1 cellular context compared by ENCODE assay signal in the genomic region with DNA sequence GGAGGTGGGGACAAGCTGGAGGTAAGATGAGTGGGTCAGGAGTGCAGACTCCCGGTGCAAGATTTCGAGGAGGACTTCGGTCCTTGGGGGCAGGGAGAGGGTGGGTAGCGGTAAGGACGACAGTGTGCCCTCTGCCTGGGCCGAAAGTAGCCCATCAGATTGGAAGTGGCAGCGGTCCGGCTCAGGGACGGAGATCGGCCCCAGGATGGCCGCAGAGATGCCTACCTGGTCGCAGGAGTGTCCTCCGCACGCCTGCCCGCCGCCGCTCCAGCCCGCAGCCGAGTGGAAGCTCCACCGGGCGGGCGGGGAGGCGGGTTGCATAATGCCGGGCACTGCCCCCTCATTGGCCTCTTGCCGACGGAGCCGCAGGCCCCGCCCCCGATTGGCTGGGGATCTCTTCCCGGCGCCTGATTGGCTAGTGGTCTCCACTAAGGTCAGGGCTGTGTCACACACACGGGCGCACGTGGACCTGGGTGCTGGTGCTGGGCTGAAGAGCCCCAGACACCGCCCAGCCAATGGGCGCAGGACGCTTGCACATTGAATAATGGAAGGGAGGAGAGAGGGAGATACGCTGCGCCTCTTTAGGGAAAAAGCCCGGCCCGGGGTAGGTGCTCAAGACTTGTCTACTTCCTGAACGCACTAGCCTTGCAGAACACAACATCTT.
TF ChIP-seq lines count a peak whose summit lies in the region.

A gene with protein sequence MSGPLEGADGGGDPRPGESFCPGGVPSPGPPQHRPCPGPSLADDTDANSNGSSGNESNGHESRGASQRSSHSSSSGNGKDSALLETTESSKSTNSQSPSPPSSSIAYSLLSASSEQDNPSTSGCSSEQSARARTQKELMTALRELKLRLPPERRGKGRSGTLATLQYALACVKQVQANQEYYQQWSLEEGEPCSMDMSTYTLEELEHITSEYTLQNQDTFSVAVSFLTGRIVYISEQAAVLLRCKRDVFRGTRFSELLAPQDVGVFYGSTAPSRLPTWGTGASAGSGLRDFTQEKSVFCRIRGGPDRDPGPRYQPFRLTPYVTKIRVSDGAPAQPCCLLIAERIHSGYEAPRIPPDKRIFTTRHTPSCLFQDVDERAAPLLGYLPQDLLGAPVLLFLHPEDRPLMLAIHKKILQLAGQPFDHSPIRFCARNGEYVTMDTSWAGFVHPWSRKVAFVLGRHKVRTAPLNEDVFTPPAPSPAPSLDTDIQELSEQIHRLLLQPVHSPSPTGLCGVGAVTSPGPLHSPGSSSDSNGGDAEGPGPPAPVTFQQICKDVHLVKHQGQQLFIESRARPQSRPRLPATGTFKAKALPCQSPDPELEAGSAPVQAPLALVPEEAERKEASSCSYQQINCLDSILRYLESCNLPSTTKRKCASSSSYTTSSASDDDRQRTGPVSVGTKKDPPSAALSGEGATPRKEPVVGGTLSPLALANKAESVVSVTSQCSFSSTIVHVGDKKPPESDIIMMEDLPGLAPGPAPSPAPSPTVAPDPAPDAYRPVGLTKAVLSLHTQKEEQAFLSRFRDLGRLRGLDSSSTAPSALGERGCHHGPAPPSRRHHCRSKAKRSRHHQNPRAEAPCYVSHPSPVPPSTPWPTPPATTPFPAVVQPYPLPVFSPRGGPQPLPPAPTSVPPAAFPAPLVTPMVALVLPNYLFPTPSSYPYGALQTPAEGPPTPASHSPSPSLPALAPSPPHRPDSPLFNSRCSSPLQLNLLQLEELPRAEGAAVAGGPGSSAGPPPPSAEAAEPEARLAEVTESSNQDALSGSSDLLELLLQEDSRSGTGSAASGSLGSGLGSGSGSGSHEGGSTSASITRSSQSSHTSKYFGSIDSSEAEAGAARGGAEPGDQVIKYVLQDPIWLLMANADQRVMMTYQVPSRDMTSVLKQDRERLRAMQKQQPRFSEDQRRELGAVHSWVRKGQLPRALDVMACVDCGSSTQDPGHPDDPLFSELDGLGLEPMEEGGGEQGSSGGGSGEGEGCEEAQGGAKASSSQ (N-terminal part only) (minus strand): TSS at position 293 of the 664 bp plus-strand sequence. CDS start 1,698 bp downstream, outside the sequence.

TF ChIP-seq in HepG2, 621 proteins besides CTCF, POLR2A, EP300 and RAD21 (continued from another document and continues in another):
- TF ChIP-seq, protein P1, sequence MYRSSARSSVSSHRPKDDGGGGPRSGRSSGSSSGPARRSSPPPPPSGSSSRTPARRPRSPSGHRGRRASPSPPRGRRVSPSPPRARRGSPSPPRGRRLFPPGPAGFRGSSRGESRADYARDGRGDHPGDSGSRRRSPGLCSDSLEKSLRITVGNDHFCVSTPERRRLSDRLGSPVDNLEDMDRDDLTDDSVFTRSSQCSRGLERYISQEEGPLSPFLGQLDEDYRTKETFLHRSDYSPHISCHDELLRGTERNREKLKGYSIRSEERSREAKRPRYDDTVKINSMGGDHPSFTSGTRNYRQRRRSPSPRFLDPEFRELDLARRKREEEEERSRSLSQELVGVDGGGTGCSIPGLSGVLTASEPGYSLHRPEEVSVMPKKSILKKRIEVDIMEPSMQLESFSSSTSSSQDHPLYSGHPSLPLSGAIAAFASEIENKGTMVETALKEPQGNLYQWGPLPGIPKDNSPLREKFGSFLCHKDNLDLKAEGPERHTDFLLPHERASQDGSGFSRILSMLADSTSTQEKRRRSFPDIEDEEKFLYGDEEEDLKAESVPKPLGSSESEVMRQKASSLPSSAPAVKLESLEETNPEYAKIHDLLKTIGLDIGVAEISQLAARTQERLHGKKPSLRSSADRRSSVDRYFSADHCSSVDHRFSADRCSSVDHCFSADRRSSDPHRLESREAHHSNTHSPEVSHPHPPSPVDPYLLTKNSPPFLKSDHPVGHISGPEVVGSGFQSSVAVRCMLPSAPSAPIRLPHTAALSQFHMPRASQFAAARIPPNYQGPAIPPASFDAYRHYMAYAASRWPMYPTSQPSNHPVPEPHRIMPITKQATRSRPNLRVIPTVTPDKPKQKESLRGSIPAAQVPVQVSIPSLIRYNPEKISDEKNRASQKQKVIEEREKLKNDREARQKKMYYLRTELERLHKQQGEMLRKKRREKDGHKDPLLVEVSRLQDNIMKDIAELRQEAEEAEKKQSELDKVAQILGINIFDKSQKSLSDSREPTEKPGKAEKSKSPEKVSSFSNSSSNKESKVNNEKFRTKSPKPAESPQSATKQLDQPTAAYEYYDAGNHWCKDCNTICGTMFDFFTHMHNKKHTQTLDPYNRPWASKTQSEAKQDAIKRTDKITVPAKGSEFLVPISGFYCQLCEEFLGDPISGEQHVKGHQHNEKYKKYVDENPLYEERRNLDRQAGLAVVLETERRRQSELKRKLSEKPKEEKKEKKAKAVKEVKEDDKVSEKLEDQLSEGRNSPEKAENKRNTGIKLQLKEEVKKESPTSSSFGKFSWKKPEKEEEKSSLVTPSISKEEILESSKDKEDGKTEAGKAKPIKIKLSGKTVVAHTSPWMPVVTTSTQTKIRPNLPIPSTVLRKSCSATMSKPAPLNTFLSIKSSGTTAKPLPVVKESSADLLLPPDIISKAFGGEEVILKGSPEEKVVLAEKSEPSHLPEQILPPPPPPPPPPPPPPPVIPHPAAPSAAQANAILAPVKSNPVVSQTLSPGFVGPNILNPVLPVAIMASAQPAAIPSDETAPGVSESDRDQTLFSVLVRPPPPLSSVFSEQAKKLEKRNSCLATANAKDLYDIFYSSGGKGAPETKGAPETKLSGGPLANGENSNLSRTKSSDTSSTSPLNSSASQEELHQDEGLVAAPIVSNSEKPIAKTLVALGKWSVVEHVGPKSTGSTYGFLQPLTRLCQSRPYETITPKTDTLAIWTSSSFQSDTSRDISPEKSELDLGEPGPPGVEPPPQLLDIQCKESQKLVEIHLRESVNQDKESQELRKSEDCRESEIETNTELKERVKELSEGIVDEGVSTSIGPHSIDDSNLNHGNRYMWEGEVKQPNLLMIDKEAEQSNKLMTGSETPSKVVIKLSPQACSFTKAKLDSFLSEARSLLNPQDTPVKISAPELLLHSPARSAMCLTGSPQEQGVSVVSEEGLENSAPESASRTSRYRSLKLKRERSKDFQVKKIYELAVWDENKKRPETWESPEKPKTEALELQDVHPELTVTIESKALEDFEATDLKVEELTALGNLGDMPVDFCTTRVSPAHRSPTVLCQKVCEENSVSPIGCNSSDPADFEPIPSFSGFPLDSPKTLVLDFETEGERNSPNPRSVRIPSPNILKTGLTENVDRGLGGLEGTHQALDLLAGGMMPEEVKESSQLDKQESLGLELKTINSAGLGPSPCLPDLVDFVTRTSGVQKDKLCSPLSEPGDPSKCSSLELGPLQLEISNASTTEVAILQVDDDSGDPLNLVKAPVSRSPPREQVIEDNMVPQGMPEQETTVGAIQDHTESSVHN (CRISPR knock-in tag; IDR thresholded peaks at IDR 0.05), result no peak
- TF ChIP-seq, protein P2, sequence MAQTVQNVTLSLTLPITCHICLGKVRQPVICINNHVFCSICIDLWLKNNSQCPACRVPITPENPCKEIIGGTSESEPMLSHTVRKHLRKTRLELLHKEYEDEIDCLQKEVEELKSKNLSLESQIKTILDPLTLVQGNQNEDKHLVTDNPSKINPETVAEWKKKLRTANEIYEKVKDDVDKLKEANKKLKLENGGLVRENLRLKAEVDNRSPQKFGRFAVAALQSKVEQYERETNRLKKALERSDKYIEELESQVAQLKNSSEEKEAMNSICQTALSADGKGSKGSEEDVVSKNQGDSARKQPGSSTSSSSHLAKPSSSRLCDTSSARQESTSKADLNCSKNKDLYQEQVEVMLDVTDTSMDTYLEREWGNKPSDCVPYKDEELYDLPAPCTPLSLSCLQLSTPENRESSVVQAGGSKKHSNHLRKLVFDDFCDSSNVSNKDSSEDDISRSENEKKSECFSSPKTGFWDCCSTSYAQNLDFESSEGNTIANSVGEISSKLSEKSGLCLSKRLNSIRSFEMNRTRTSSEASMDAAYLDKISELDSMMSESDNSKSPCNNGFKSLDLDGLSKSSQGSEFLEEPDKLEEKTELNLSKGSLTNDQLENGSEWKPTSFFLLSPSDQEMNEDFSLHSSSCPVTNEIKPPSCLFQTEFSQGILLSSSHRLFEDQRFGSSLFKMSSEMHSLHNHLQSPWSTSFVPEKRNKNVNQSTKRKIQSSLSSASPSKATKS (CRISPR knock-in tag; IDR thresholded peaks at IDR 0.05), result no peak
- TF ChIP-seq, protein P3, sequence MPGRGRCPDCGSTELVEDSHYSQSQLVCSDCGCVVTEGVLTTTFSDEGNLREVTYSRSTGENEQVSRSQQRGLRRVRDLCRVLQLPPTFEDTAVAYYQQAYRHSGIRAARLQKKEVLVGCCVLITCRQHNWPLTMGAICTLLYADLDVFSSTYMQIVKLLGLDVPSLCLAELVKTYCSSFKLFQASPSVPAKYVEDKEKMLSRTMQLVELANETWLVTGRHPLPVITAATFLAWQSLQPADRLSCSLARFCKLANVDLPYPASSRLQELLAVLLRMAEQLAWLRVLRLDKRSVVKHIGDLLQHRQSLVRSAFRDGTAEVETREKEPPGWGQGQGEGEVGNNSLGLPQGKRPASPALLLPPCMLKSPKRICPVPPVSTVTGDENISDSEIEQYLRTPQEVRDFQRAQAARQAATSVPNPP (CRISPR knock-in tag; IDR thresholded peaks at IDR 0.05), result no peak
- peak; percentile 21 for TF ChIP-seq HNRNPLL (IDR thresholded peaks at IDR 0.05; ENCODE audit: low read depth, low read length, poor library complexity, severe bottlenecking)
- no peak for TF ChIP-seq ZNF329 (CRISPR knock-in tag; IDR thresholded peaks at IDR 0.05; ENCODE audit: low read depth)
- no peak for TF ChIP-seq SMARCC2 (IDR thresholded peaks at IDR 0.05)
- TF ChIP-seq, protein P4, sequence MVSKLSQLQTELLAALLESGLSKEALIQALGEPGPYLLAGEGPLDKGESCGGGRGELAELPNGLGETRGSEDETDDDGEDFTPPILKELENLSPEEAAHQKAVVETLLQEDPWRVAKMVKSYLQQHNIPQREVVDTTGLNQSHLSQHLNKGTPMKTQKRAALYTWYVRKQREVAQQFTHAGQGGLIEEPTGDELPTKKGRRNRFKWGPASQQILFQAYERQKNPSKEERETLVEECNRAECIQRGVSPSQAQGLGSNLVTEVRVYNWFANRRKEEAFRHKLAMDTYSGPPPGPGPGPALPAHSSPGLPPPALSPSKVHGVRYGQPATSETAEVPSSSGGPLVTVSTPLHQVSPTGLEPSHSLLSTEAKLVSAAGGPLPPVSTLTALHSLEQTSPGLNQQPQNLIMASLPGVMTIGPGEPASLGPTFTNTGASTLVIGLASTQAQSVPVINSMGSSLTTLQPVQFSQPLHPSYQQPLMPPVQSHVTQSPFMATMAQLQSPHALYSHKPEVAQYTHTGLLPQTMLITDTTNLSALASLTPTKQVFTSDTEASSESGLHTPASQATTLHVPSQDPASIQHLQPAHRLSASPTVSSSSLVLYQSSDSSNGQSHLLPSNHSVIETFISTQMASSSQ (IDR thresholded peaks at IDR 0.05; ENCODE audit: low read depth), result no peak
- TF ChIP-seq, protein P4 (CRISPR knock-in tag; IDR thresholded peaks at IDR 0.05; ENCODE audit: borderline replicate concordance), result peak; percentile 36; the same call in 1 of the 2 replicates
- TF ChIP-seq SIN3B (IDR thresholded peaks at IDR 0.05; ENCODE audit: low read length), result no peak
- no peak for TF ChIP-seq ZNF564 (CRISPR knock-in tag; IDR thresholded peaks at IDR 0.05)
- TF ChIP-seq KLF12 (CRISPR knock-in tag; IDR thresholded peaks at IDR 0.05; ENCODE audit: borderline replicate concordance), result no peak
- TF ChIP-seq GTF3A (CRISPR knock-in tag; conservative IDR thresholded peaks at IDR 0.05), result no peak
- peak; percentile 61 for TF ChIP-seq KAT8 (CRISPR knock-in tag; IDR thresholded peaks at IDR 0.05)
- no peak for TF ChIP-seq ZNF782 (CRISPR knock-in tag; IDR thresholded peaks at IDR 0.05; ENCODE audit: borderline replicate concordance)
- TF ChIP-seq AGO2 (optimal IDR thresholded peaks at IDR 0.05; ENCODE audit: low read depth, low read length), result peak; percentile 7
- no peak for TF ChIP-seq ZBTB20 (CRISPR knock-in tag; IDR thresholded peaks at IDR 0.05; ENCODE audit: borderline replicate concordance, low read depth)
- TF ChIP-seq MAZ (IDR thresholded peaks at IDR 0.05; ENCODE audit: borderline replicate concordance, low read depth, low read length), result no peak
- TF ChIP-seq MAZ (CRISPR knock-in tag; IDR thresholded peaks at IDR 0.05; ENCODE audit: low read depth), result no peak; the same call in 1 of the 2 replicates
- TF ChIP-seq ZSCAN9 (CRISPR knock-in tag; IDR thresholded peaks at IDR 0.05; ENCODE audit: borderline replicate concordance), result peak; percentile 46; the same call in 1 of the 2 replicates
- TF ChIP-seq HES4 (CRISPR knock-in tag; IDR thresholded peaks at IDR 0.05; ENCODE audit: borderline replicate concordance), result peak; percentile 29; the same call in 1 of the 2 replicates
- TF ChIP-seq PCBP1 (IDR thresholded peaks at IDR 0.05; ENCODE audit: borderline replicate concordance, low read depth, low read length), result no peak
- no peak for TF ChIP-seq RNF2 (conservative IDR thresholded peaks at IDR 0.05; ENCODE audit: low read depth)
- TF ChIP-seq, protein P5, sequence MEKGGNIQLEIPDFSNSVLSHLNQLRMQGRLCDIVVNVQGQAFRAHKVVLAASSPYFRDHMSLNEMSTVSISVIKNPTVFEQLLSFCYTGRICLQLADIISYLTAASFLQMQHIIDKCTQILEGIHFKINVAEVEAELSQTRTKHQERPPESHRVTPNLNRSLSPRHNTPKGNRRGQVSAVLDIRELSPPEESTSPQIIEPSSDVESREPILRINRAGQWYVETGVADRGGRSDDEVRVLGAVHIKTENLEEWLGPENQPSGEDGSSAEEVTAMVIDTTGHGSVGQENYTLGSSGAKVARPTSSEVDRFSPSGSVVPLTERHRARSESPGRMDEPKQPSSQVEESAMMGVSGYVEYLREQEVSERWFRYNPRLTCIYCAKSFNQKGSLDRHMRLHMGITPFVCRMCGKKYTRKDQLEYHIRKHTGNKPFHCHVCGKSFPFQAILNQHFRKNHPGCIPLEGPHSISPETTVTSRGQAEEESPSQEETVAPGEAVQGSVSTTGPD (CRISPR knock-in tag; IDR thresholded peaks at IDR 0.05), result no peak
- no peak for TF ChIP-seq NAIF1 (CRISPR knock-in tag; IDR thresholded peaks at IDR 0.05; ENCODE audit: borderline replicate concordance)
- peak; percentile 20 for TF ChIP-seq YY1 (IDR thresholded peaks at IDR 0.05; ENCODE audit: insufficient read depth, insufficient replicate concordance, low read depth, low read length)
- TF ChIP-seq GATA4 (IDR thresholded peaks at IDR 0.05; ENCODE audit: borderline replicate concordance, low read depth), result no peak
- TF ChIP-seq RBFOX2 (IDR thresholded peaks at IDR 0.05; ENCODE audit: low read depth, low read length), result peak; percentile 67
- no peak for TF ChIP-seq GTF2F1 (IDR thresholded peaks at IDR 0.05; ENCODE audit: low read length)
- no peak for TF ChIP-seq ZNF143 (CRISPR knock-in tag; IDR thresholded peaks at IDR 0.05)
- TF ChIP-seq PAX8 (CRISPR knock-in tag; IDR thresholded peaks at IDR 0.05; ENCODE audit: borderline replicate concordance), result no peak
- no peak for TF ChIP-seq KDM3A (CRISPR knock-in tag; IDR thresholded peaks at IDR 0.05; ENCODE audit: low read depth)
- TF ChIP-seq RFXANK (CRISPR knock-in tag; IDR thresholded peaks at IDR 0.05), result no peak
- TF ChIP-seq, protein P6, sequence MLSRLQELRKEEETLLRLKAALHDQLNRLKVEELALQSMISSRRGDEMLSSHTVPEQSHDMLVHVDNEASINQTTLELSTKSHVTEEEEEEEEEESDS (CRISPR knock-in tag; IDR thresholded peaks at IDR 0.05; ENCODE audit: borderline replicate concordance), result no peak
- TF ChIP-seq RARA (CRISPR knock-in tag; IDR thresholded peaks at IDR 0.05), result peak; percentile 79
